In genomic region chr3:88267847-88268246, GRCh38 we compare ENCODE assay signal across 24 cellular contexts.
"Had no signal": no experiment of that assay in that cellular context is flagged by ENCODE, and none has a peak within 500 bp of the region (broad histone marks: within the 10 kb centered on the region; RNA-seq: fewer than 3 reads in every experiment).

No MANE protein-coding gene starts in this region.

- H3K4me3 Mint-ChIP-seq: activated CD8-positive, alpha-beta T cell treated with anti-CD3 and anti-CD28 coated beads for 36 hours; activated naive CD4-positive, alpha-beta T cell treated with anti-CD3 and anti-CD28 coated beads, Interleukin-2, amount 50 U/mL, for 24 hours; T-helper 1 cell treated with Interleukin-12 subunit alpha and Interleukin-12 subunit beta and Interleukin-4 antibody, amounts not matched to agents 30 μg/mL and 1 μg/mL, for 36 hours had no signal

- H3K9me3 ChIP-seq: SJSA1 had no signal

- H3K27ac Mint-ChIP-seq: activated CD8-positive, alpha-beta T cell treated with anti-CD3 and anti-CD28 coated beads for 36 hours; activated naive CD4-positive, alpha-beta T cell treated with anti-CD3 and anti-CD28 coated beads, Interleukin-2, amount 50 U/mL, for 24 hours; T-helper 1 cell treated with Interleukin-12 subunit alpha and Interleukin-12 subunit beta and Interleukin-4 antibody, amounts not matched to agents 30 μg/mL and 1 μg/mL, for 36 hours had no signal

- ATAC-seq: activated CD4-positive, CD25-positive, alpha-beta regulatory T cell treated with anti-CD3 and anti-CD28 coated beads, Interleukin-2, amount 50 U/mL, for 24 hours; activated CD8-positive, alpha-beta T cell treated with anti-CD3 and anti-CD28 coated beads for 36 hours; Panc1; Right ventricle myocardium inferior had no signal

- H3K27me3 ChIP-seq: SJSA1 had no signal

- H3K9me3 Mint-ChIP-seq: activated CD8-positive, alpha-beta T cell treated with anti-CD3 and anti-CD28 coated beads for 36 hours; activated naive CD4-positive, alpha-beta T cell treated with anti-CD3 and anti-CD28 coated beads, Interleukin-2, amount 50 U/mL, for 24 hours; T-helper 1 cell treated with Interleukin-12 subunit alpha and Interleukin-12 subunit beta and Interleukin-4 antibody, amounts not matched to agents 30 μg/mL and 1 μg/mL, for 36 hours had no signal

- H3K36me3 ChIP-seq: SJSA1 had no signal

- H3K27me3 Mint-ChIP-seq: activated CD8-positive, alpha-beta T cell treated with anti-CD3 and anti-CD28 coated beads for 36 hours had no signal

- H3K4me1 ChIP-seq: SJSA1 had no signal

- H3K4me3 ChIP-seq: SJSA1 had no signal

- H3K4me1 Mint-ChIP-seq: activated naive CD4-positive, alpha-beta T cell treated with anti-CD3 and anti-CD28 coated beads, Interleukin-2, amount 50 U/mL, for 24 hours had no signal

- H3K27ac ChIP-seq: SJSA1 had no signal

- H3K36me3 Mint-ChIP-seq: activated naive CD4-positive, alpha-beta T cell treated with anti-CD3 and anti-CD28 coated beads, Interleukin-2, amount 50 U/mL, for 24 hours had no signal

- DNase-seq: activated CD4-positive, alpha-beta T cell treated with anti-CD3 and anti-CD28 coated beads for 4 hours; activated CD8-positive, alpha-beta memory T cell treated with anti-CD3 and anti-CD28 coated beads, Interleukin-2, amount 50 U/mL, for 48 hours; activated CD8-positive, alpha-beta T cell treated with anti-CD3 and anti-CD28 coated beads for 36 hours; activated effector memory CD4-positive, alpha-beta T cell treated with Interleukin-2 at 50 U/mL for 16 hours; activated naive CD4-positive, alpha-beta T cell; activated T-cell treated with anti-CD3 and anti-CD28 coated beads, Interleukin-2, amount 50 U/mL, for 1 hour; aorta; central memory CD4-positive, alpha-beta T cell; KG1; NCI-H1048; NCI-H146; NCI-H187 treated with DMSO at 0.1 percent for 48 hours; NCI-H2081 treated with DMSO at 0.1 percent for 48 hours; NCI-H345; NCI-H510A; NCI-H748 treated with DMSO at 0.1 percent for 48 hours; OCI-M1; RPMI8226 had no signal
